1 cellular context compared by ENCODE assay signal in the genomic region with DNA sequence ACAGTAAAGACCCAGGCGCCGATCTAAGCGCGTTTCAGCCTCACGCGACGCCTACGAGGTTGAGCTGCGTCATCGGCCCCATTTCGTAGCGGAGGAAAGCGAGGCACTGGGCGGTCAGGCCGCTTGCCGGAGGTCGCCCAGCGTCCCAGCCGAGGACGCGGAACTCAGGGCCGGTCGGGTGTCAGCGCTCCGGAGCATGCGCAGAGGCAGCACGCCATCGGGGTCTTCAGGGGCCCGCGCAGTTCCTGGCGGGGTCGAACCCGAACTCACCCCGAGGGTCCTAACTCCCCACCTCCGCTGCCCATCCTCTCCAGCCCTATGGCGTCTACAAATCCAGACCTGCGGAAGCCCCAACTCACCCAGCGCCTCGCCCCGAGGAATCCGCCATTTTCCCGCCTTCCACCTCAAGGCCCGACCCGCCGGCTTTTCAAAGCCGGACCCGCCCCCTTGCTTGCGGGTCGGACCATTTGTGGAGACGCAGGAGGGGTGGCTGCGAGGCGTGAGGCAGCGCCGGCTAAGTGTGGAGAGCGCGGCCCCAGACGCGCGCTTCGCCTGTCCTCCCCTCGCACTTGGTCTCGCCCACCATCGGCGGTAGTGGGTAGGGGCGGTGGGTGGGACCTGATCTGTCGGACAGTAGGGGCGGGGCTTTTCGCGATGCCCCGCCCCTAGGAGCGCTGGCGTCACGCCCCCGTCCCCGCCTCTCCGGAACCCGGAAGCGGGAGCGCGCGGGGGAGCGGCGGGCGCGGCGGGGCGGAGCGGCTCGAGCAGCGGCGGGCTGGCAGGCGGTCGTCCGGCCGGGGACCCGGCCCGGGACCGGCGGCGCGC.
TF ChIP-seq lines count a peak whose summit lies in the region.

A gene with protein sequence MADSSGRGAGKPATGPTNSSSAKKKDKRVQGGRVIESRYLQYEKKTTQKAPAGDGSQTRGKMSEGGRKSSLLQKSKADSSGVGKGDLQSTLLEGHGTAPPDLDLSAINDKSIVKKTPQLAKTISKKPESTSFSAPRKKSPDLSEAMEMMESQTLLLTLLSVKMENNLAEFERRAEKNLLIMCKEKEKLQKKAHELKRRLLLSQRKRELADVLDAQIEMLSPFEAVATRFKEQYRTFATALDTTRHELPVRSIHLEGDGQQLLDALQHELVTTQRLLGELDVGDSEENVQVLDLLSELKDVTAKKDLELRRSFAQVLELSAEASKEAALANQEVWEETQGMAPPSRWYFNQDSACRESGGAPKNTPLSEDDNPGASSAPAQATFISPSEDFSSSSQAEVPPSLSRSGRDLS (minus strand): TSS at position 418 of the 825 bp plus-strand sequence. CDS start 30 bp downstream, at position 388.
TSS of gene MYO9B (plus strand) at position 743 of the 825 bp plus-strand sequence. CDS start 25,941 bp downstream, outside the sequence.

TF ChIP-seq in HepG2, 621 proteins besides CTCF, POLR2A, EP300 and RAD21 (continued from another document and continues in another):
- TF ChIP-seq, protein P1, sequence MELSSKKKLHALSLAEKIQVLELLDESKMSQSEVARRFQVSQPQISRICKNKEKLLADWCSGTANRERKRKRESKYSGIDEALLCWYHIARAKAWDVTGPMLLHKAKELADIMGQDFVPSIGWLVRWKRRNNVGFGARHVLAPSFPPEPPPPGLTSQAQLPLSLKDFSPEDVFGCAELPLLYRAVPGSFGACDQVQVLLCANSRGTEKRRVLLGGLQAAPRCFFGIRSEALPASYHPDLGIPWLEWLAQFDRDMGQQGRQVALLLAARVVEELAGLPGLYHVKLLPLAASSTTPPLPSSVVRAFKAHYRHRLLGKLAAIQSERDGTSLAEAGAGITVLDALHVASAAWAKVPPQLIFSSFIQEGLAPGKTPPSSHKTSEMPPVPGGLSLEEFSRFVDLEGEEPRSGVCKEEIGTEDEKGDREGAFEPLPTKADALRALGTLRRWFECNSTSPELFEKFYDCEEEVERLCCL (CRISPR knock-in tag; IDR thresholded peaks at IDR 0.05; ENCODE audit: borderline replicate concordance) = peak; percentile 76; the same call in 1 of the 2 replicates
- TF ChIP-seq, protein P2, sequence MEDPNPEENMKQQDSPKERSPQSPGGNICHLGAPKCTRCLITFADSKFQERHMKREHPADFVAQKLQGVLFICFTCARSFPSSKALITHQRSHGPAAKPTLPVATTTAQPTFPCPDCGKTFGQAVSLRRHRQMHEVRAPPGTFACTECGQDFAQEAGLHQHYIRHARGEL (CRISPR knock-in tag; IDR thresholded peaks at IDR 0.05) = no peak
- TF ChIP-seq KAT8 (CRISPR knock-in tag; IDR thresholded peaks at IDR 0.05) (peak; percentile 86), TAF15 (IDR thresholded peaks at IDR 0.05; ENCODE audit: low read depth, low read length, poor library complexity, severe bottlenecking) (no peak), ATAD3A (CRISPR knock-in tag; IDR thresholded peaks at IDR 0.05) (no peak), ZNF543 (CRISPR knock-in tag; IDR thresholded peaks at IDR 0.05) (0 out of 2 replicates have a peak, but pooled peaks have one; percentile 65), TBX2 (CRISPR knock-in tag; IDR thresholded peaks at IDR 0.05; ENCODE audit: borderline replicate concordance) (peak; percentile 52; the same call in 1 of the 2 replicates), JUNB (CRISPR knock-in tag; IDR thresholded peaks at IDR 0.05; ENCODE audit: borderline replicate concordance) (no peak), PHF20 (CRISPR knock-in tag; IDR thresholded peaks at IDR 0.05) (peak; percentile 67), IRF2 (CRISPR knock-in tag; IDR thresholded peaks at IDR 0.05) (peak; percentile 68), GLI4 (CRISPR knock-in tag; IDR thresholded peaks at IDR 0.05; ENCODE audit: borderline replicate concordance) (0 out of 2 replicates have a peak, but pooled peaks have one; percentile 17), CBX5 (CRISPR knock-in tag; IDR thresholded peaks at IDR 0.05; ENCODE audit: borderline replicate concordance) (no peak; the same call in 1 of the 2 replicates), ZNF382 (CRISPR knock-in tag; IDR thresholded peaks at IDR 0.05; ENCODE audit: borderline replicate concordance) (no peak), ERF (CRISPR knock-in tag; IDR thresholded peaks at IDR 0.05) (no peak; the same call in none of the 2 replicates), ZNF225 (CRISPR knock-in tag; IDR thresholded peaks at IDR 0.05) (0 out of 2 replicates have a peak, but pooled peaks have one; percentile 48), ZBTB43 (CRISPR knock-in tag; conservative IDR thresholded peaks at IDR 0.05) (0 out of 2 replicates have a peak, but pooled peaks have one; percentile 39), ZKSCAN8 (CRISPR knock-in tag; IDR thresholded peaks at IDR 0.05; ENCODE audit: borderline replicate concordance) (no peak), CBX2 (IDR thresholded peaks at IDR 0.05; ENCODE audit: low read depth, low read length) (no peak), CBX2 (CRISPR knock-in tag; IDR thresholded peaks at IDR 0.05; ENCODE audit: low read depth) (no peak), DMTF1 (CRISPR knock-in tag; IDR thresholded peaks at IDR 0.05) (peak; percentile 68; the same call in 1 of the 2 replicates), RBFOX2 (IDR thresholded peaks at IDR 0.05; ENCODE audit: low read depth, low read length) (peak; percentile 82), FOXC1 (CRISPR knock-in tag; IDR thresholded peaks at IDR 0.05; ENCODE audit: borderline replicate concordance) (peak; percentile 58; the same call in 1 of the 2 replicates), ZNF646 (CRISPR knock-in tag; IDR thresholded peaks at IDR 0.05) (no peak), ARNT2 (CRISPR knock-in tag; IDR thresholded peaks at IDR 0.05; ENCODE audit: low read depth) (peak; percentile 84), ZNF567 (CRISPR knock-in tag; IDR thresholded peaks at IDR 0.05; ENCODE audit: borderline replicate concordance) (no peak), CSRNP2 (CRISPR knock-in tag; conservative IDR thresholded peaks at IDR 0.05; ENCODE audit: low read depth) (no peak; the same call in 1 of the 2 replicates), ZNF850 (CRISPR knock-in tag; conservative IDR thresholded peaks at IDR 0.05) (no peak), SALL2 (CRISPR knock-in tag; IDR thresholded peaks at IDR 0.05) (peak; percentile 50; the same call in 1 of the 2 replicates), ZNF451 (CRISPR knock-in tag; IDR thresholded peaks at IDR 0.05) (no peak), SMAD3 (CRISPR knock-in tag; IDR thresholded peaks at IDR 0.05) (peak; percentile 47; the same call in 1 of the 2 replicates)
- TF ChIP-seq, protein P3, sequence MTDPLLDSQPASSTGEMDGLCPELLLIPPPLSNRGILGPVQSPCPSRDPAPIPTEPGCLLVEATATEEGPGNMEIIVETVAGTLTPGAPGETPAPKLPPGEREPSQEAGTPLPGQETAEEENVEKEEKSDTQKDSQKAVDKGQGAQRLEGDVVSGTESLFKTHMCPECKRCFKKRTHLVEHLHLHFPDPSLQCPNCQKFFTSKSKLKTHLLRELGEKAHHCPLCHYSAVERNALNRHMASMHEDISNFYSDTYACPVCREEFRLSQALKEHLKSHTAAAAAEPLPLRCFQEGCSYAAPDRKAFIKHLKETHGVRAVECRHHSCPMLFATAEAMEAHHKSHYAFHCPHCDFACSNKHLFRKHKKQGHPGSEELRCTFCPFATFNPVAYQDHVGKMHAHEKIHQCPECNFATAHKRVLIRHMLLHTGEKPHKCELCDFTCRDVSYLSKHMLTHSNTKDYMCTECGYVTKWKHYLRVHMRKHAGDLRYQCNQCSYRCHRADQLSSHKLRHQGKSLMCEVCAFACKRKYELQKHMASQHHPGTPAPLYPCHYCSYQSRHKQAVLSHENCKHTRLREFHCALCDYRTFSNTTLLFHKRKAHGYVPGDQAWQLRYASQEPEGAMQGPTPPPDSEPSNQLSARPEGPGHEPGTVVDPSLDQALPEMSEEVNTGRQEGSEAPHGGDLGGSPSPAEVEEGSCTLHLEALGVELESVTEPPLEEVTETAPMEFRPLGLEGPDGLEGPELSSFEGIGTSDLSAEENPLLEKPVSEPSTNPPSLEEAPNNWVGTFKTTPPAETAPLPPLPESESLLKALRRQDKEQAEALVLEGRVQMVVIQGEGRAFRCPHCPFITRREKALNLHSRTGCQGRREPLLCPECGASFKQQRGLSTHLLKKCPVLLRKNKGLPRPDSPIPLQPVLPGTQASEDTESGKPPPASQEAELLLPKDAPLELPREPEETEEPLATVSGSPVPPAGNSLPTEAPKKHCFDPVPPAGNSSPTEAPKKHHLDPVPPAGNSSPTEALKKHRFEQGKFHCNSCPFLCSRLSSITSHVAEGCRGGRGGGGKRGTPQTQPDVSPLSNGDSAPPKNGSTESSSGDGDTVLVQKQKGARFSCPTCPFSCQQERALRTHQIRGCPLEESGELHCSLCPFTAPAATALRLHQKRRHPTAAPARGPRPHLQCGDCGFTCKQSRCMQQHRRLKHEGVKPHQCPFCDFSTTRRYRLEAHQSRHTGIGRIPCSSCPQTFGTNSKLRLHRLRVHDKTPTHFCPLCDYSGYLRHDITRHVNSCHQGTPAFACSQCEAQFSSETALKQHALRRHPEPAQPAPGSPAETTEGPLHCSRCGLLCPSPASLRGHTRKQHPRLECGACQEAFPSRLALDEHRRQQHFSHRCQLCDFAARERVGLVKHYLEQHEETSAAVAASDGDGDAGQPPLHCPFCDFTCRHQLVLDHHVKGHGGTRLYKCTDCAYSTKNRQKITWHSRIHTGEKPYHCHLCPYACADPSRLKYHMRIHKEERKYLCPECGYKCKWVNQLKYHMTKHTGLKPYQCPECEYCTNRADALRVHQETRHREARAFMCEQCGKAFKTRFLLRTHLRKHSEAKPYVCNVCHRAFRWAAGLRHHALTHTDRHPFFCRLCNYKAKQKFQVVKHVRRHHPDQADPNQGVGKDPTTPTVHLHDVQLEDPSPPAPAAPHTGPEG (CRISPR knock-in tag; IDR thresholded peaks at IDR 0.05) = no peak
